ENCODE assay signal across 8 cellular contexts in genomic region chr20:50794181-50794845, GRCh38. TPM values are rescaled to one million over a fixed set of nuclear protein-coding genes. Genes with fewer than 3 reads are reported as not detected.
A peak's percentile ranks its signal among the peaks of the same experiment; 100 is the strongest.
DNase-seq lines count a peak whose midpoint lies in the region; ATAC-seq and TF ChIP-seq lines count a peak whose summit lies in the region.

No MANE protein-coding gene starts in this region.

- CTCF ChIA-PET in PC-9 (lab: Charles Lee), result interaction anchor here (0.5 to 2.2 kb wide), 8 partner anchors 11 to 824 kb away, joined by 3 to 18 read pairs (median 4); partner anchors contain the start of genes ADNP, DPM1 and MOCS3

- ATAC-seq in GM19397 (IDR thresholded peaks at IDR 0.05; ENCODE audit: unreplicated experiment) (peak; percentile 2), HG03469 (IDR thresholded peaks at IDR 0.05; ENCODE audit: unreplicated experiment) (no peak)

- H3K36me3 ChIP-seq in ACC112 (ENCODE audit: insufficient read depth, low read length) (no peaks in the 10 kb centered on the region), PC-9 (ENCODE audit: low read depth) (no peaks in the 10 kb centered on the region)

- intact Hi-C loops in PC-9 (cut with micrococcal nuclease; ENCODE audit: unreplicated experiment), result loop anchor here (1.0 to 10.0 kb wide), 4 partner anchors 137 to 830 kb away; partner anchors contain the start of gene ADNP

- H3F3A ChIP-seq in PC-9 (ENCODE audit: insufficient read depth, low read depth), result peaks cover 14% of the 10 kb centered on the region; the same call in 1 of the 2 replicates

- TF ChIP-seq CTCF in PC-9 (conservative IDR thresholded peaks at IDR 0.05), result no peak; the same call in 1 of the 2 replicates
- no peak for TF ChIP-seq CTCF in fibroblast of mammary gland (conservative IDR thresholded peaks at IDR 0.05; ENCODE audit: control insufficient read depth, insufficient read depth, low read depth, low read length)

- no peaks in the 10 kb centered on the region for H3K27me3 ChIP-seq in ACC112 (ENCODE audit: insufficient read depth, low read length)
- H3K27me3 ChIP-seq in PC-9 (ENCODE audit: insufficient read depth, low read depth), result no peaks in the 10 kb centered on the region

- H2AFZ ChIP-seq in ACC112 (ENCODE audit: low read length, unreplicated experiment) (peak overlapping the region; percentile 92), PC-9 (no peak overlapping the region)

- no peaks in the 10 kb centered on the region for H3K9me2 ChIP-seq in PC-9 (ENCODE audit: insufficient read depth)

- H3K4me1 ChIP-seq in ACC112 (ENCODE audit: control insufficient read depth, insufficient read depth, low read length, unreplicated experiment) (peaks cover 14% of the 10 kb centered on the region), PC-9 (replicated peaks; ENCODE audit: insufficient read depth) (peaks cover 18% of the 10 kb centered on the region)

- H3K27ac ChIP-seq in ACC112 (ENCODE audit: low read depth, low read length), result no peak overlapping the region
- H3K27ac ChIP-seq in PC-9, result no peak overlapping the region

- POLR2A ChIA-PET in PC-9 (lab: Charles Lee; ENCODE audit: unreplicated experiment), result interaction anchor here (0.6 kb wide), 3 partner anchors 115 to 473 kb away, joined by 3 to 19 read pairs (median 5); no protein-coding TSS in a partner anchor

- peak overlapping the region; percentile 86 for H3K4me3 ChIP-seq in ACC112 (ENCODE audit: low read depth, low read length)
- H3K4me3 ChIP-seq in PC-9, result no peak overlapping the region
- peak overlapping the region; percentile 47 for H3K4me3 ChIP-seq in fibroblast of mammary gland (ENCODE audit: control insufficient read depth, low read depth, low read length)
- peak overlapping the region; percentile 33 for H3K4me3 ChIP-seq in skeletal muscle cell (ENCODE audit: low read depth, low read length)

- no TSS peak for BruUV-seq in PC-9 (replicated peaks; lab: Mats Ljungman, UMichigan)

- H4K20me1 ChIP-seq in PC-9 (ENCODE audit: insufficient read depth), result no peaks in the 10 kb centered on the region

- H3K9me3 ChIP-seq in PC-9 (ENCODE audit: insufficient read depth, low read depth), result no peaks in the 10 kb centered on the region

- H3K79me2 ChIP-seq in ACC112 (ENCODE audit: control insufficient read depth, insufficient read depth, low read length, unreplicated experiment) (no peaks in the 10 kb centered on the region), PC-9 (ENCODE audit: low read depth) (no peaks in the 10 kb centered on the region)

- peak overlapping the region; percentile 46; the same call in 1 of the 2 replicates for H3K4me2 ChIP-seq in PC-9

- no peak for DNase-seq in PC-9
- DNase-seq in fibroblast of mammary gland (ENCODE audit: low read depth), result no peak
- no peak for DNase-seq in skeletal muscle cell (ENCODE audit: low read depth)
- no peak for DNase-seq in NCI-H748 treated with DMSO at 0.1 percent for 48 hours (lab: John Stamatoyannopoulos, UW)
- no peak for DNase-seq in AG08396 (ENCODE audit: low spot score)

RNA-seq across cellular contexts. Expression of gene BCAS4, which starts 0.5 kb away (rescaled TPM):
- total RNA-seq in PC-9 (2021), result 7.6 and 12.4 TPM in 2 replicates
